25 cellular contexts compared by ENCODE assay signal in the genomic region with DNA sequence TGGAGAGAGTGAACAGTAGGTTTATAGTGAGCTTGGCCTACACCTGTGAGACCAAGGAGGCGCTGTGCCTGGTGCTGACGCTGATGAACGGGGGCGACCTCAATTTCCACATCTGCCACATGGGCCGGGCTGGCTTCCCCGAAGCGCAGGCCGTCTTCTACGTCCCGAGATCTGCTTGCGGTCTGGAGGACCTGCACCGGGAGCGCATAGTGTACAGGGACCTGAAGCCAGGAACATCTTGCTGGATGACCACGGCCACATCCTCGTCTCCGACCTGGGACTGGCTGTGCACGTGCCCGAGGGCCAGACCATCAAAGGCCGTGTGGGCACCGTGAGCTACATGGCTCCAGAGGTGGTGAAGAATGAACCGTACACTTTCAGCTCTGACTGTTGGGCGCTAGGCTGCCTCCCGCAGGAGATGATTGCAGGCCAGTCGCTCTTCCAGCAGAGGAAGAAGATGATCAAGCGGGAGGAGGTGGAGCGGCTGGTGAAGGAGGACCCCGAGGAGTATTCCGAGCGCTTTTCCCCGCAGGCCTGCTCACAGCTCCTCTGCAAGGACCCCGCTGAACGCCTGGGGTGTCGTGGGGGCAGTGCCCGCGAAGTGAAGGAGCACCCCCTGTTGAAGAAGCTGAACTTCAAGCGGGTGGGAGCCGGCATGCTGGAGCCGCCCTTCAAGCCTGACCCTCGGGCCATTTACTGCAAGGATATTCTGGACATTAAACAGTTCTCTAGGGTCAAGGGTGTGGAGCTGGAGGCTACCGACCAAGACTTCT.
"Had no signal": no experiment of that assay in that cellular context is flagged by ENCODE, and none has a peak within 500 bp of the region (broad histone marks: within the 10 kb centered on the region; RNA-seq: fewer than 3 reads in every experiment).

No MANE protein-coding gene starts in this region.

- DNase-seq: kidney glomerular epithelial cell; left cardiac atrium; left ventricle myocardium superior; lower lobe of right lung; mammary epithelial cell; mesenchymal stem cell; naive thymus-derived CD8-positive, alpha-beta T cell; psoas muscle; right lobe of liver; stimulated activated CD4-positive, alpha-beta T cell treated with anti-CD3 and anti-CD28 coated beads, Interleukin-1b, Interleukin-23, amount 100 ng/mL, for 48 hours; stimulated activated CD4-positive, alpha-beta T cell treated with anti-CD3 and anti-CD28 coated beads, Interleukin-2, amount 100 ng/mL, for 48 hours; stimulated activated CD4-positive, alpha-beta T cell treated with anti-CD3 and anti-CD28 coated beads, Interleukin-4, amount 100 ng/mL, for 4 hours; stimulated activated CD8-positive, alpha-beta memory T cell treated with anti-CD3 and anti-CD28 coated beads, Interleukin-4, amount 100 ng/mL, for 48 hours; stimulated activated naive CD4-positive, alpha-beta T cell treated with Interleukin-2 at 50 U/mL for 16 hours; stimulated activated naive CD8-positive, alpha-beta T cell treated with anti-CD3 and anti-CD28 coated beads, Interleukin-15, amount 100 ng/mL, for 72 hours; uterus had no signal

- H3K4me1 ChIP-seq: lower lobe of right lung, pancreas, psoas muscle, right lobe of liver, tibial nerve, uterus had no signal

- H3K36me3 ChIP-seq: lower lobe of right lung, pancreas, right lobe of liver, uterus had no signal

- H3K4me3 Mint-ChIP-seq: nephron; neural crest cell; stimulated activated memory B cell treated with anti-CD40 and anti-IgM and Interleukin-4, amounts not matched to agents 10 μg/mL and 1 μg/mL and 100 μg/mL, for 72 hours; stimulated activated naive CD8-positive, alpha-beta T cell treated with anti-CD3 and anti-CD28 coated beads, Interleukin-15, amount 100 ng/mL, for 72 hours; type B pancreatic cell had no signal

- H3K27ac ChIP-seq: hepatocyte, lower lobe of right lung, pancreas, psoas muscle, right lobe of liver, tibial nerve, uterus had no signal

- H3K4me3 ChIP-seq: hepatocyte, pancreas, psoas muscle, right lobe of liver, smooth muscle cell, uterus had no signal

- H3K9me3 Mint-ChIP-seq: naive thymus-derived CD8-positive, alpha-beta T cell; neural crest cell; stimulated activated memory B cell treated with anti-CD40 and anti-IgM and Interleukin-4, amounts not matched to agents 10 μg/mL and 1 μg/mL and 100 μg/mL, for 72 hours; stimulated activated naive CD8-positive, alpha-beta T cell treated with anti-CD3 and anti-CD28 coated beads, Interleukin-15, amount 100 ng/mL, for 72 hours; type B pancreatic cell had no signal

- H3K27me3 ChIP-seq: hepatocyte, pancreas, right lobe of liver, tibial nerve, uterus had no signal

- H3K27me3 Mint-ChIP-seq: naive thymus-derived CD8-positive, alpha-beta T cell; stimulated activated memory B cell treated with anti-CD40 and anti-IgM and Interleukin-4, amounts not matched to agents 10 μg/mL and 1 μg/mL and 100 μg/mL, for 72 hours; stimulated activated naive CD8-positive, alpha-beta T cell treated with anti-CD3 and anti-CD28 coated beads, Interleukin-15, amount 100 ng/mL, for 72 hours; type B pancreatic cell had no signal

- H2AFZ ChIP-seq: hepatocyte had no signal

- H3K79me2 ChIP-seq: hepatocyte had no signal

- H3K27ac Mint-ChIP-seq: naive thymus-derived CD8-positive, alpha-beta T cell; nephron; stimulated activated memory B cell treated with anti-CD40 and anti-IgM and Interleukin-4, amounts not matched to agents 10 μg/mL and 1 μg/mL and 100 μg/mL, for 72 hours; type B pancreatic cell had no signal

- H3K4me1 Mint-ChIP-seq: nephron, neural crest cell had no signal

- H3K4me2 ChIP-seq: hepatocyte, smooth muscle cell had no signal

- H3K9me3 ChIP-seq: lower lobe of right lung, pancreas, psoas muscle, right lobe of liver, tibial nerve, uterus had no signal

- ATAC-seq: left lobe of liver; pancreas; psoas muscle; stimulated activated memory B cell treated with anti-CD40 and anti-IgM and Interleukin-4, amounts not matched to agents 10 μg/mL and 1 μg/mL and 100 μg/mL, for 72 hours; stimulated activated naive CD8-positive, alpha-beta T cell treated with anti-CD3 and anti-CD28 coated beads, Interleukin-15, amount 100 ng/mL, for 72 hours had no signal
